11 cellular contexts compared by ENCODE assay signal in the genomic region with DNA sequence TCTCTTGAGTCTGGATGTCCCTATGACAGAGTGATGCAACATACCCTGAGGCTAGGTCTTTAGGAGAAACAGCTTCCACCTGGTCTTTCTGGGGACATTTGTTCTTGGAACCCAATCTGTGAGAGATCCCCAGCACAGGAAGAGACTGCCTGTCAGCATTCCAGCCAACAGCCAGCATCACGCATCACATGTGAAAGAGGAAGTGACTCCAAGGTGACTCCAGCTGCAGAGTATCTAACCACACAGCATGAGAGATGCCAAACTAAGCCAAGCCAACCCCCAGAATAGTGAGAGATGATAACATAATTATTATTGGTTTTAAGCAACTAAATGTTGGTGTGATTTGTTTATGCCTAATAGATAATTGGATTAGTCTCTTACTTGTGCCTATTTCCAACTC. TPM values are rescaled to one million over a fixed set of nuclear protein-coding genes. Genes with fewer than 3 reads are reported as not detected.
DNase-seq lines count a peak whose midpoint lies in the region; ATAC-seq and TF ChIP-seq lines count a peak whose summit lies in the region.
"Had no signal": no experiment of that assay in that cellular context is flagged by ENCODE, and none has a peak within 500 bp of the region (broad histone marks: within the 10 kb centered on the region; RNA-seq: fewer than 3 reads in every experiment).

No MANE protein-coding gene starts in this region.

- no peak overlapping the region for H3K4me3 ChIP-seq in RWPE2 (ENCODE audit: severe bottlenecking)
- no peak overlapping the region for H3K4me3 ChIP-seq in mesenchymal stem cell (ENCODE audit: insufficient read depth in 1 of 2, low read depth in 1 of 2, low read length in 2 of 2)
- no peak overlapping the region for H3K4me3 ChIP-seq in prostate gland
- H3K4me3 ChIP-seq in CD8-positive, alpha-beta memory T cell (ENCODE audit: low read length), result no peak overlapping the region

- H3K4me3 Mint-ChIP-seq in CD8-positive, alpha-beta memory T cell, result no peak overlapping the region

- no peak overlapping the region for H3K4me2 ChIP-seq in mesenchymal stem cell (ENCODE audit: low read length, poor library complexity, severe bottlenecking)

- peaks cover 9 to 11% of the 10 kb centered on the region in 2 donors for H3K27me3 Mint-ChIP-seq in CD8-positive, alpha-beta memory T cell

- H2AFZ ChIP-seq in mesenchymal stem cell (ENCODE audit: low read depth, low read length), result peak overlapping the region; percentile 42

- in situ Hi-C loops in GM13976 (cut with MboI; ENCODE audit: low sequenced_read_pairs, unreplicated experiment), result loop anchor here (10.0 kb wide), 2 partner anchors 143 to 193 kb away; a partner anchor contains a TSS

- H3K18ac ChIP-seq in mesenchymal stem cell (ENCODE audit: low read depth in 1 of 2, low read length in 2 of 2), result no peak overlapping the region

- H3K14ac ChIP-seq in mesenchymal stem cell (ENCODE audit: low read length in 2 of 2), result no peak overlapping the region

- H3K27me3 ChIP-seq in RWPE2 (ENCODE audit: insufficient read depth, poor library complexity, severe bottlenecking), result peaks cover 6% of the 10 kb centered on the region
- no peaks in the 10 kb centered on the region for H3K27me3 ChIP-seq in mesenchymal stem cell (ENCODE audit: control insufficient read depth in 1 of 2, insufficient read depth in 1 of 2, low read length in 2 of 2)
- no peaks in the 10 kb centered on the region for H3K27me3 ChIP-seq in prostate gland (replicated peaks; ENCODE audit: insufficient read depth)
- no peaks in the 10 kb centered on the region for H3K27me3 ChIP-seq in CD8-positive, alpha-beta memory T cell (ENCODE audit: insufficient read depth, low read length, poor library complexity, severe bottlenecking)

- no peak overlapping the region for H2BK120ac ChIP-seq in mesenchymal stem cell (ENCODE audit: low read depth, low read length)

- DNase-seq in RWPE2 (ENCODE audit: low spot score), result no peak
- peak; percentile 45 for DNase-seq in mesenchymal stem cell
- DNase-seq in NCI-H1930 (lab: John Stamatoyannopoulos, UW), result no peak
- no peak for DNase-seq in GM13976 (ENCODE audit: low spot score)
- DNase-seq in prostate gland (ENCODE audit: low spot score), result no peak
- DNase-seq in CD8-positive, alpha-beta memory T cell, result no peak
- DNase-seq: activated T-cell treated with anti-CD3 and anti-CD28 coated beads, Interleukin-2, amount 50 U/mL, for 48 hours; NCI-H524 treated with DMSO at 0.1 percent for 48 hours; stimulated activated CD4-positive, alpha-beta T cell treated with anti-CD3 and anti-CD28 coated beads, Interleukin-4, amount 100 ng/mL, for 4 hours had no signal

- no peaks in the 10 kb centered on the region for H3K79me1 ChIP-seq in mesenchymal stem cell (replicated peaks; ENCODE audit: low read length, poor library complexity, severe bottlenecking)

- no peak overlapping the region for H3K23ac ChIP-seq in mesenchymal stem cell (ENCODE audit: low read length in 2 of 2)

- H4K91ac ChIP-seq in mesenchymal stem cell (ENCODE audit: low read length), result no peak overlapping the region

- WGBS in mesenchymal stem cell, result 0% methylated on average over 1 of the region's 1 CpG
- WGBS in prostate gland, result 67% methylated on average over 1 of the region's 1 CpG

- no peak overlapping the region for H3K27ac Mint-ChIP-seq in CD8-positive, alpha-beta memory T cell

- H2BK15ac ChIP-seq in mesenchymal stem cell (ENCODE audit: low read depth, poor library complexity, severe bottlenecking), result no peak overlapping the region

- no peak overlapping the region for H2BK12ac ChIP-seq in mesenchymal stem cell (ENCODE audit: low read length in 2 of 2)

- TF ChIP-seq CTCF in RWPE2 (IDR thresholded peaks at IDR 0.05; ENCODE audit: poor library complexity, severe bottlenecking), result no peak
- no peak for TF ChIP-seq CTCF in GM13976 (IDR thresholded peaks at IDR 0.05; ENCODE audit: borderline replicate concordance, control extremely low read depth, extremely low read depth, insufficient read depth, missing control alignments)
- no peak for TF ChIP-seq CTCF in prostate gland (IDR thresholded peaks at IDR 0.05)

- H3K9me3 ChIP-seq in RWPE2 (ENCODE audit: severe bottlenecking) (no peaks in the 10 kb centered on the region), mesenchymal stem cell (ENCODE audit: control insufficient read depth, low read length) (no peaks in the 10 kb centered on the region), prostate gland (no peaks in the 10 kb centered on the region)
- H3K9me3 ChIP-seq in CD8-positive, alpha-beta memory T cell (ENCODE audit: low read length), result no peaks in the 10 kb centered on the region

- ATAC-seq in GM18867 (IDR thresholded peaks at IDR 0.05; ENCODE audit: unreplicated experiment) (peak; percentile 51), HG02885 (IDR thresholded peaks at IDR 0.05; ENCODE audit: poor library complexity, unreplicated experiment) (peak; percentile 84), RWPE2 (ENCODE audit: low read depth) (0 out of 3 replicates have a peak, but pooled peaks have one; percentile 36)

- H3K4me1 ChIP-seq in RWPE2 (ENCODE audit: insufficient read depth, poor library complexity, severe bottlenecking) (no peaks in the 10 kb centered on the region), mesenchymal stem cell (ENCODE audit: control insufficient read depth, insufficient read depth, low read depth, low read length) (peaks cover 2% of the 10 kb centered on the region), prostate gland (replicated peaks) (no peaks in the 10 kb centered on the region)
- H3K4me1 ChIP-seq in CD8-positive, alpha-beta memory T cell (ENCODE audit: insufficient read depth, low read length), result peaks cover 4% of the 10 kb centered on the region

- H2BK5ac ChIP-seq in mesenchymal stem cell (ENCODE audit: low read depth, low read length, poor library complexity, severe bottlenecking), result no peak overlapping the region

- intact Hi-C loops in prostate gland (cut with DNase I), result loop anchor here (5.0 kb wide), 1 partner anchor 201 kb away; no protein-coding TSS in a partner anchor

- TF ChIP-seq POLR2A in prostate gland (IDR thresholded peaks at IDR 0.05), result no peak

- H3K4ac ChIP-seq in mesenchymal stem cell (ENCODE audit: low read depth in 1 of 2, low read length in 2 of 2), result no peak overlapping the region

- no peaks in the 10 kb centered on the region for H3K36me3 ChIP-seq in RWPE2 (ENCODE audit: low read depth)
- no peaks in the 10 kb centered on the region for H3K36me3 ChIP-seq in mesenchymal stem cell (ENCODE audit: control insufficient read depth in 1 of 2, insufficient read depth in 2 of 2, low read depth in 1 of 2, low read length in 2 of 2)
- H3K36me3 ChIP-seq in prostate gland, result no peaks in the 10 kb centered on the region
- H3K36me3 ChIP-seq in CD8-positive, alpha-beta memory T cell (ENCODE audit: insufficient read depth, low read length), result no peaks in the 10 kb centered on the region

- peak overlapping the region; percentile 34 for H3K9ac ChIP-seq in mesenchymal stem cell (ENCODE audit: low read length)

- POLR2A ChIA-PET in CD8-positive, alpha-beta memory T cell (lab: Charles Lee), result no interaction called here

- H4K8ac ChIP-seq in mesenchymal stem cell (ENCODE audit: low read length), result no peak overlapping the region

- CTCF ChIA-PET in CD8-positive, alpha-beta memory T cell (lab: Charles Lee), result interaction anchor here (1.7 kb wide), 1 partner anchor 142 kb away, joined by 10 read pairs; no protein-coding TSS in a partner anchor

- H3K4me1 Mint-ChIP-seq in CD8-positive, alpha-beta memory T cell, result peaks cover 0 to 1% (median under 1%) of the 10 kb centered on the region in 3 donors

- no peak overlapping the region for H2AK5ac ChIP-seq in mesenchymal stem cell (ENCODE audit: low read length, severe bottlenecking)

- no peak overlapping the region for H3K27ac ChIP-seq in RWPE2 (ENCODE audit: poor library complexity, severe bottlenecking)
- no peak overlapping the region for H3K27ac ChIP-seq in mesenchymal stem cell (ENCODE audit: low read length, poor library complexity, severe bottlenecking)
- no peak overlapping the region for H3K27ac ChIP-seq in prostate gland
- no peak overlapping the region for H3K27ac ChIP-seq in CD8-positive, alpha-beta memory T cell (ENCODE audit: low read depth, low read length)

- H3K9me3 Mint-ChIP-seq in CD8-positive, alpha-beta memory T cell, result no peaks in the 10 kb centered on the region

- H3K36me3 Mint-ChIP-seq in CD8-positive, alpha-beta memory T cell, result no peaks in the 10 kb centered on the region

RNA-seq across cellular contexts. Expression of a gene that starts 35.7 kb away (rescaled TPM):
- polyA plus RNA-seq in mesenchymal stem cell (2013, experiment 1 of 2), result not detected
- not detected for polyA plus RNA-seq in mesenchymal stem cell (2013, experiment 2 of 2)
- 1 to 10 TPM in 1 of 2 donors, not detected in 1; 4.7 TPM for total RNA-seq in prostate gland
- total RNA-seq in CD8-positive, alpha-beta memory T cell, result not detected
- polyA plus RNA-seq in CD8-positive, alpha-beta memory T cell, result not detected

RNA-seq across cellular contexts. Expression of a gene that starts 59.6 kb away (rescaled TPM):
- 65.7 TPM for polyA plus RNA-seq in mesenchymal stem cell (2013, experiment 1 of 2)
- polyA plus RNA-seq in mesenchymal stem cell (2013, experiment 2 of 2), result 74.5 TPM
- 100 to 1,000 TPM in 1 of 2 donors, 10 to 100 TPM in 1; 76.6 to 144 TPM for total RNA-seq in prostate gland
- 10 to 100 TPM; 70.3 to 77.7 TPM for total RNA-seq in CD8-positive, alpha-beta memory T cell
- 87.8 TPM for polyA plus RNA-seq in CD8-positive, alpha-beta memory T cell
